ENCODE assay signal across 12 cellular contexts in the genomic region with DNA sequence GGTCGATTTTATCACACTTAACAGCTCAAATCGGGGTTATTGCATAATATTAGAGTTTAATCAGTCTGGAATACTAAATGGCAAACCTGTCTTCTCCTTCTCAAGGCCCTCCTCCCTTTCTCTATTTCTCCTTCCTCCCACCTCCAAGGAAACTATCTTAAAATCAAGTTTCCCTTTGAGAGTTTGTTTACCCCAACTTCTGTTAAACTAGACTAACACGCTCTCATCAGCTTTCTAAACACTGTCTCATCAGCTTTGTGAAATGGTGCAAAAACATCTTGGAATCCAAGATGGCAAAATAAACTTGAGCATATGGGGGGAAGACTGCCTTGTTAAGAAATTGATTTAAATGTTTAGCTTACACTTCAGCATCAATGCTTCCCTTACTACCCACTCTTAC. TPM values are rescaled to one million over a fixed set of nuclear protein-coding genes. Genes with fewer than 3 reads are reported as not detected.
A peak's percentile ranks its signal among the peaks of the same experiment; 100 is the strongest.
DNase-seq lines count a peak whose midpoint lies in the region; TF ChIP-seq lines count a peak whose summit lies in the region.
"Had no signal": no experiment of that assay in that cellular context is flagged by ENCODE, and none has a peak within 500 bp of the region (broad histone marks: within the 10 kb centered on the region; RNA-seq: fewer than 3 reads in every experiment).

No MANE protein-coding gene starts in this region.

- peak overlapping the region; percentile 66 to 100 (median 93) for H3K27ac ChIP-seq in dorsolateral prefrontal cortex
- H3K27ac ChIP-seq: SK-N-MC had no signal

- H3K4me3 Mint-ChIP-seq in activated naive CD4-positive, alpha-beta T cell treated with anti-CD3 and anti-CD28 coated beads, Interleukin-2, amount 50 U/mL, for 24 hours = no peak overlapping the region
- peak overlapping the region; percentile 78 for H3K4me3 Mint-ChIP-seq in neural crest cell

- intact Hi-C loops in dorsolateral prefrontal cortex (cut with DNase I) = loop anchor here in 1 of 2 donors (10.0 kb wide), 1 partner anchor 783 kb away; no protein-coding TSS in a partner anchor

- no peaks in the 10 kb centered on the region for H3K4me1 Mint-ChIP-seq in activated naive CD4-positive, alpha-beta T cell treated with anti-CD3 and anti-CD28 coated beads, Interleukin-2, amount 50 U/mL, for 24 hours
- H3K4me1 Mint-ChIP-seq in neural crest cell = peaks cover 94% of the 10 kb centered on the region

- TF ChIP-seq CTCF in dorsolateral prefrontal cortex (IDR thresholded peaks at IDR 0.05 in 54 of 56, conservative IDR thresholded peaks at IDR 0.05 in 2 of 56; ENCODE audit: low read depth in 1 of 56, partially characterized antibody in 56 of 56) = no peak
- TF ChIP-seq CTCF in neural crest cell (conservative IDR thresholded peaks at IDR 0.05) = no peak

- DNase-seq in activated naive CD4-positive, alpha-beta T cell treated with anti-CD3 and anti-CD28 coated beads, Interleukin-2, amount 50 U/mL, for 16 hours = no peak
- DNase-seq in dorsolateral prefrontal cortex (no peak), neural crest cell (ENCODE audit: low read depth, low spot score) (no peak), MG63 (no peak), NCI-H524 (lab: John Stamatoyannopoulos, UW) (no peak), NCI-H2227 (lab: John Stamatoyannopoulos, UW; ENCODE audit: unreplicated experiment) (no peak), ecto neural progenitor cell (ENCODE audit: low spot score) (no peak)
- DNase-seq: HCEC 1CT, IMR-90, NCI-H2081 treated with DMSO at 0.1 percent for 48 hours had no signal

- H3K27ac Mint-ChIP-seq in activated naive CD4-positive, alpha-beta T cell treated with anti-CD3 and anti-CD28 coated beads, Interleukin-2, amount 50 U/mL, for 24 hours = peak overlapping the region; percentile 77
- peak overlapping the region; percentile 57 for H3K27ac Mint-ChIP-seq in neural crest cell (ENCODE audit: unreplicated experiment)

- peaks cover 34% of the 10 kb centered on the region for H3K9me3 Mint-ChIP-seq in activated naive CD4-positive, alpha-beta T cell treated with anti-CD3 and anti-CD28 coated beads, Interleukin-2, amount 50 U/mL, for 24 hours
- H3K9me3 Mint-ChIP-seq in neural crest cell = no peaks in the 10 kb centered on the region

- peaks cover 73% of the 10 kb centered on the region for H3K27me3 Mint-ChIP-seq in activated naive CD4-positive, alpha-beta T cell treated with anti-CD3 and anti-CD28 coated beads, Interleukin-2, amount 50 U/mL, for 24 hours
- H3K27me3 Mint-ChIP-seq in neural crest cell (ENCODE audit: low read depth) = peaks cover 3% of the 10 kb centered on the region

- H3K4me3 ChIP-seq in dorsolateral prefrontal cortex = peak overlapping the region in 55 of 59 donors; percentile 6 to 93 (median 66)
- H3K4me3 ChIP-seq in MG63 = no peak overlapping the region
- H3K4me3 ChIP-seq: SK-N-MC had no signal

- H3K36me3 Mint-ChIP-seq in activated naive CD4-positive, alpha-beta T cell treated with anti-CD3 and anti-CD28 coated beads, Interleukin-2, amount 50 U/mL, for 24 hours = peaks cover 17% of the 10 kb centered on the region
- peaks cover 14% of the 10 kb centered on the region for H3K36me3 Mint-ChIP-seq in neural crest cell (ENCODE audit: low read depth)

- H3K27me3 ChIP-seq in dorsolateral prefrontal cortex = peaks cover 0 to 100% (median 70%) of the 10 kb centered on the region in 45 donors
- peaks cover 75% of the 10 kb centered on the region for H3K27me3 ChIP-seq in MG63

- no peaks in the 10 kb centered on the region for H3K9me3 ChIP-seq in MG63

- H3K36me3 ChIP-seq in MG63 = no peaks in the 10 kb centered on the region

RNA-seq across cellular contexts. Expression of a gene that starts 9.6 kb away (rescaled TPM):
- total RNA-seq in dorsolateral prefrontal cortex = 100 to 1,000 TPM in 10 of 120 experiments, 10 to 100 TPM in 110; 34.2 to 159 (median 72.8) TPM
- 105 and 110 TPM in 2 replicates for total RNA-seq in neural crest cell
- total RNA-seq in MG63 (2014; rRNA removed; shearing (Covaris generic); ENCODE audit: low replicate concordance) = 0.07 TPM in 1 of 2 replicates, not detected in the other
- total RNA-seq: IMR-90 had no signal

Comparison
In these comparisons a context has a peak if more than half of its experiments do, and no peak if none do; other contexts are left out.
1. RNA of a gene that starts 9.6 kb away (total RNA-seq): 105 to 110 TPM in neural crest cell and 34.2 to 159 TPM in dorsolateral prefrontal cortex; 0.07 TPM in MG63; every median in the first group is over 10 times any median in the second.